8 cellular contexts compared by ENCODE assay signal in the genomic region with DNA sequence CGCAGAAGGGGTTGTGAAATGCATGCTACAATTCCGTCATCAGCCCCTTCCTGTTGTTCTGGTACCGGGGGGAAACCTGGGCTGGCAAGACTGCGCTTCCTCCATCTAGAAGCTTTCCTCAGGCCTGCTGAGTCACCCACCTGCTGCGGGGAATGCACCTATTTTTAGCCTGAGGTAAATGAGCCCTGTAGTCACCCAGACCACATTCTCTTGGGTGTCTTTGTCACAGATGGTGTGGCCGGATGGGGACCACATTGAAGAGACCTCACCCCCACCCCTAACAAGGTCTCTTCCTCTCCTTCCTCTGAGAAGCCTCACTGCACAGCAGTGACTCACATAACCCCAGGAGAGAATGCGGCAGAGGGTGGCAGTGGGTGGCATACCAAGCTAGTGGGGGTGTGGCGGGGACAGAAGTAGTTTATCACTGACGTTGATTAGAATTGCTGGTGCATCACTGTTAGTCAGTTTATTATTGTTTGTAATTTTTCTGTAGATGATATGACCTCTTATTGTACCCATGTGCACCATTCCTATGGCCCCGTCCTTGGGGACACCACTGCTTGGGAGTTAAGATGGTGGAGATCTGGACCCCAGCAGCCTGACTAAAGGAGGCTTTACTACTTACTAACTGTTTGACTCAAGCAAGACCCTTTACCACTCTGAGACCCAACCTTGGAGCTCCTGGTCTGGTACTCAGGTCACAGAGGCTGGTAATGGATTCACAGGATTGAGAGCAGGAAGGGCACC.
A peak's percentile ranks its signal among the peaks of the same experiment; 100 is the strongest.
DNase-seq lines count a peak whose midpoint lies in the region; ATAC-seq and TF ChIP-seq lines count a peak whose summit lies in the region.

No MANE protein-coding gene starts in this region.

- H3K4me1 ChIP-seq in OCI-LY1 (ENCODE audit: insufficient read depth, low read length, severe bottlenecking) = peaks cover 90% of the 10 kb centered on the region

- H2AFZ ChIP-seq in OCI-LY1 (ENCODE audit: low read length) = no peak overlapping the region

- peak overlapping the region; percentile 62 for H3K27ac Mint-ChIP-seq in stimulated activated memory B cell treated with anti-CD40 and anti-IgM and Interleukin-4, amounts not matched to agents 10 μg/mL and 1 μg/mL and 100 μg/mL, for 72 hours

- H3K9me3 Mint-ChIP-seq in stimulated activated memory B cell treated with anti-CD40 and anti-IgM and Interleukin-4, amounts not matched to agents 10 μg/mL and 1 μg/mL and 100 μg/mL, for 72 hours = no peaks in the 10 kb centered on the region

- ATAC-seq in GM18511 (IDR thresholded peaks at IDR 0.05; ENCODE audit: unreplicated experiment) = peak; percentile 87
- peak; percentile 78 for ATAC-seq in HG02852 (IDR thresholded peaks at IDR 0.05; ENCODE audit: unreplicated experiment)
- ATAC-seq in stimulated activated memory B cell treated with anti-CD40 and anti-IgM and Interleukin-4, amounts not matched to agents 10 μg/mL and 1 μg/mL and 100 μg/mL, for 72 hours = peak; percentile 98

- H3K27me3 ChIP-seq in OCI-LY1 (ENCODE audit: insufficient read depth, low read length) = no peaks in the 10 kb centered on the region

- no peaks in the 10 kb centered on the region for H4K20me1 ChIP-seq in OCI-LY1 (ENCODE audit: insufficient read depth, low read length)

- H3K9ac ChIP-seq in OCI-LY1 (ENCODE audit: low read length) = peak overlapping the region; percentile 76

- H3K36me3 Mint-ChIP-seq in stimulated activated memory B cell treated with anti-CD40 and anti-IgM and Interleukin-4, amounts not matched to agents 10 μg/mL and 1 μg/mL and 100 μg/mL, for 72 hours = no peaks in the 10 kb centered on the region

- H3K4me3 ChIP-seq in OCI-LY1 (ENCODE audit: low read depth, low read length, poor library complexity, severe bottlenecking) = peak overlapping the region; percentile 8

- H3F3A ChIP-seq in OCI-LY1 (ENCODE audit: insufficient read depth, low read length) = peaks cover 15% of the 10 kb centered on the region; the same call in 1 of the 2 replicates

- no peaks in the 10 kb centered on the region for H3K9me2 ChIP-seq in OCI-LY1 (ENCODE audit: low read depth, low read length)

- no peak for TF ChIP-seq CTCF in OCI-LY1 (IDR thresholded peaks at IDR 0.05; ENCODE audit: low read length)

- no peaks in the 10 kb centered on the region for H3K79me2 ChIP-seq in OCI-LY1 (ENCODE audit: insufficient read depth, low read length)

- DNase-seq in activated T-helper 1 cell treated with anti-CD3 and anti-CD28 coated beads, Interleukin-2, amount 50 U/mL, for 16 hours (ENCODE audit: low read depth in 1 of 2, low spot score in 1 of 2) = peak; percentile 62 to 82
- DNase-seq in kidney tubule cell (ENCODE audit: low spot score) = peak; percentile 100
- DNase-seq in mesenteric fat pad (ENCODE audit: low spot score) = no peak
- DNase-seq in GOT3 (lab: John Stamatoyannopoulos, UW) = no peak

- H3K27ac ChIP-seq in OCI-LY1 (ENCODE audit: low read depth, low read length, poor library complexity, severe bottlenecking) = peak overlapping the region; percentile 95

- peak overlapping the region; percentile 68 for H3K4me2 ChIP-seq in OCI-LY1 (ENCODE audit: low read length)

- peak overlapping the region; percentile 2 for H3K4me3 Mint-ChIP-seq in stimulated activated memory B cell treated with anti-CD40 and anti-IgM and Interleukin-4, amounts not matched to agents 10 μg/mL and 1 μg/mL and 100 μg/mL, for 72 hours

- peaks cover 21% of the 10 kb centered on the region for H3K27me3 Mint-ChIP-seq in stimulated activated memory B cell treated with anti-CD40 and anti-IgM and Interleukin-4, amounts not matched to agents 10 μg/mL and 1 μg/mL and 100 μg/mL, for 72 hours

- H3K4me1 Mint-ChIP-seq in stimulated activated memory B cell treated with anti-CD40 and anti-IgM and Interleukin-4, amounts not matched to agents 10 μg/mL and 1 μg/mL and 100 μg/mL, for 72 hours = peaks cover 71% of the 10 kb centered on the region

- H3K36me3 ChIP-seq in OCI-LY1 (ENCODE audit: insufficient read depth, low read length) = no peaks in the 10 kb centered on the region

- no peaks in the 10 kb centered on the region for H3K9me3 ChIP-seq in OCI-LY1 (ENCODE audit: low read length)

Comparison
In these comparisons a context has a peak if more than half of its experiments do, and no peak if none do; other contexts are left out.
1. DNase-seq: peak in activated T-helper 1 cell treated with anti-CD3 and anti-CD28 coated beads, Interleukin-2, amount 50 U/mL, for 16 hours (2 of 2) and kidney tubule cell (single experiment); none in mesenteric fat pad (single experiment) and GOT3 (single experiment).
2. Peak in every context shown above with its lines, with median percentiles within 50 percentile points of each other: ATAC-seq.